22 cellular contexts compared by ENCODE assay signal in the genomic region with DNA sequence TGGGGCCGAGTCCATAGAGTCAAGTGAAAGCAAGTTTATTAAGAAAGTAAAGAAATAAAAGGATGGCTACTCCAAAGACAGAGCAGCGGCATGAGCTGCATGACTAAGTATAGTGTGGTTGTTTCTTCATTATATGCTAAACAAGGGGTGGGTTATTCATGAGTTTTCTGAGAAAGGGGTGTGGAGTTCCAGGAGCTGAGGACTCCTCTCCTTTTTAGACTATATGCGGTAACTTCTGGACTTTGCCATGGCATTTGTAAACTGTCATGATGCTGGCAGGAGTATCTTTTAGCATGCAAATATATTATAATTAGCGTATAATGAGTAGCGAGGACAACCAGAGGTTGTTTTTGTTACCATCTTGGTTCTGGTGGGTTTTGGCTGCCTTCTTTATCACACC.
"Had no signal": no experiment of that assay in that cellular context is flagged by ENCODE, and none has a peak within 500 bp of the region (broad histone marks: within the 10 kb centered on the region; RNA-seq: fewer than 3 reads in every experiment).

No MANE protein-coding gene starts in this region.

- DNase-seq: cortex of kidney; effector memory CD8-positive, alpha-beta T cell; erythroblast; esophagus squamous epithelium; foreskin fibroblast; gastrocnemius medialis; head of caudate nucleus; left ventricle myocardium superior; lower lobe of right lung; mucosa of descending colon; naive B cell; pancreas; right lobe of liver; small intestine; stimulated activated CD4-positive, alpha-beta T cell treated with anti-CD3 and anti-CD28 coated beads, Interleukin-15, amount 100 ng/mL, for 24 hours; stimulated activated CD4-positive, alpha-beta T cell treated with anti-CD3 and anti-CD28 coated beads, Interleukin-4, amount 100 ng/mL, for 1 hour; stimulated activated CD8-positive, alpha-beta memory T cell treated with anti-CD3 and anti-CD28 coated beads, Interleukin-4, amount 100 ng/mL, for 48 hours; stimulated activated naive CD4-positive, alpha-beta T cell; stimulated activated naive CD8-positive, alpha-beta T cell treated with anti-CD3 and anti-CD28 coated beads, Interleukin-15, amount 100 ng/mL, for 72 hours; thyroid gland; trophoblast cell had no signal

- H3K4me3 ChIP-seq: esophagus squamous epithelium, gastrocnemius medialis, lower lobe of right lung, mucosa of descending colon, pancreas, right lobe of liver, thyroid gland had no signal

- ATAC-seq: effector memory CD8-positive, alpha-beta T cell; gastrocnemius medialis; left ventricle myocardium superior; lower lobe of right lung; mucosa of descending colon; natural killer cell treated with Interleukin-12 subunit alpha and Interleukin-12 subunit beta and Interleukin-15 and Interleukin-18, amount 100 ng/mL, for 72 hours; pancreas; right lobe of liver; stimulated activated naive CD8-positive, alpha-beta T cell treated with anti-CD3 and anti-CD28 coated beads, Interleukin-15, amount 100 ng/mL, for 72 hours had no signal
